Comparison of ENCODE assay signal across 37 cellular contexts in the genomic region with DNA sequence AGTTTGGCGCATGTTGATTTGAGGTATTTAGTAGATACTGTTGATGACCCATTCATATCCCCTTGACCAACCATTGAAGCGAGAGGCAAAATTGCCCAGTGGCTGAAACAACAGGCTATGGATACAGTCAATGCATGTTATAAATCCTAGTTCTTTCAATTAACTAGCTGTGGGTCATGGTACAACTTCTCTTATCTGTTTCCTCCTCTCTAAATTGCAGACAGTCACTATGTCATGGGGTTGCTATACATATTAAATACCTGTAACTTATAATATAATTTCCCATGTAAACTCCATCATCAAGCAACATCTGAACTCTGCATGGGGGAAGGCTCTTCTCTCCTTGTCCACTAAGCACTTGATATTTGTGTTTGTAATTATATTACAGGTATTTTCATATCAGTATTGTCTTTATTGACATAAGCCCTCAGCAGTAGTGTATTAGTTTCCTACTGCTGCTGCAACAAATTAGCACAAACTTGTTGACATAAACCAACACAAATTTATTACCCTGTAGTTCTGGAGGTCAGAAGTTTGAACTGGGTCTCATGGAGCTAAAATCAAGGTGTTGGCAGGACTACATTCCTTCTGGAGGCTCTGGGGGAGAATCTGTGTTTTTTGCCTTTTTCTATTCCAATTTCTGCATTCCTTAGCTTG.
"Had no signal": no experiment of that assay in that cellular context is flagged by ENCODE, and none has a peak within 500 bp of the region (broad histone marks: within the 10 kb centered on the region; RNA-seq: fewer than 3 reads in every experiment).

No MANE protein-coding gene starts in this region.

- DNase-seq: activated B cell treated with CpG ODN at 0.5 μM for 24 hours; activated CD4-positive, alpha-beta memory T cell treated with anti-CD3 and anti-CD28 coated beads for 36 hours; activated CD4-positive, alpha-beta T cell treated with anti-CD3 and anti-CD28 coated beads for 4 hours; activated CD4-positive, alpha-beta T cell treated with anti-CD3 and anti-CD28 coated beads, Interleukin-2, amount 10 ng/mL, durations not matched to agents 24 days and 14 days; activated CD4-positive, alpha-beta T cell treated with anti-CD3 and anti-CD28 coated beads, Interleukin-2, amount 50 U/mL, for 1 hour; activated CD4-positive, alpha-beta T cell treated with anti-CD3 and anti-CD28 coated beads, Interleukin-2, amount 50 U/mL, for 4 hours; activated CD4-positive, CD25-positive, alpha-beta regulatory T cell treated with anti-CD3 and anti-CD28 coated beads, Interleukin-2, amount 50 U/mL, for 72 hours; activated CD8-positive, alpha-beta memory T cell treated with anti-CD3 and anti-CD28 coated beads, Interleukin-2, amount 50 U/mL, for 4 hours; activated CD8-positive, alpha-beta T cell treated with anti-CD3 and anti-CD28 coated beads for 36 hours; activated effector memory CD4-positive, alpha-beta T cell treated with anti-CD3 and anti-CD28 coated beads, Interleukin-2, amount 50 U/mL, for 16 hours; activated gamma-delta T cell treated with Interleukin-2 at 50 U/mL for 16 hours; activated naive CD4-positive, alpha-beta T cell; activated naive CD4-positive, alpha-beta T cell treated with anti-CD3 and anti-CD28 coated beads for 36 hours; activated naive CD4-positive, alpha-beta T cell treated with anti-CD3 and anti-CD28 coated beads, Interleukin-2, amount 50 U/mL, for 16 hours; activated naive CD8-positive, alpha-beta T cell treated with anti-CD3 and anti-CD28 coated beads for 36 hours; activated T-cell treated with anti-CD3 and anti-CD28 coated beads for 4 hours; activated T-cell treated with anti-CD3 and anti-CD28 coated beads, Interleukin-2, amount 50 U/mL, for 1 hour; activated T-cell treated with anti-CD3 and anti-CD28 coated beads, Interleukin-2, amount 50 U/mL, for 4 hours; activated T-cell treated with anti-CD3 and anti-CD28 coated beads, Interleukin-2, amount 50 U/mL, for 72 hours; adrenal gland; amniotic stem cell; aorta; body of pancreas; brain microvascular endothelial cell; central memory CD4-positive, alpha-beta T cell; T-helper 1 cell; T-helper 2 cell; T-helper 9 cell had no signal

- H3K4me1 Mint-ChIP-seq: activated CD4-positive, alpha-beta T cell treated with anti-CD3 and anti-CD28 coated beads, Interleukin-2, amount 10 ng/mL, durations not matched to agents 24 days and 14 days; activated naive CD8-positive, alpha-beta T cell treated with anti-CD3 and anti-CD28 coated beads for 36 hours; activated T-helper 17 cell treated with anti-CD3 and anti-CD28 coated beads, Interleukin-2, amount 50 U/mL, for 72 hours had no signal

- H3K36me3 Mint-ChIP-seq: activated CD4-positive, alpha-beta memory T cell treated with anti-CD3 and anti-CD28 coated beads for 36 hours; activated naive CD4-positive, alpha-beta T cell treated with anti-CD3 and anti-CD28 coated beads, Interleukin-2, amount 50 U/mL, for 72 hours had no signal

- H3K36me3 ChIP-seq: adrenal gland, brain microvascular endothelial cell, breast epithelium had no signal

- H3K4me3 Mint-ChIP-seq: activated B cell treated with CpG ODN at 0.5 μM for 24 hours; activated CD4-positive, alpha-beta memory T cell treated with anti-CD3 and anti-CD28 coated beads for 36 hours; activated CD4-positive, alpha-beta T cell treated with anti-CD3 and anti-CD28 coated beads, Interleukin-2, amount 10 ng/mL, durations not matched to agents 24 days and 14 days; activated CD8-positive, alpha-beta T cell treated with anti-CD3 and anti-CD28 coated beads for 36 hours; activated naive CD4-positive, alpha-beta T cell treated with anti-CD3 and anti-CD28 coated beads for 36 hours; activated naive CD8-positive, alpha-beta T cell treated with anti-CD3 and anti-CD28 coated beads for 36 hours; activated T-cell treated with anti-CD3 and anti-CD28 coated beads, Interleukin-2, amount 50 U/mL, for 4 hours; activated T-cell treated with anti-CD3 and anti-CD28 coated beads, Interleukin-2, amount 50 U/mL, for 72 hours; activated T-helper 1 cell treated with anti-CD3 and anti-CD28 coated beads, Interleukin-12 subunit alpha, Interleukin-12 subunit beta, Interleukin-2, Interleukin-4 antibody, amounts not matched to agents 30 ng/mL and 10 ng/mL and 1 ng/mL, durations not matched to agents 14 hours and 24 hours and 36 hours; activated T-helper 17 cell treated with anti-CD3 and anti-CD28 coated beads, Interleukin-2, amount 50 U/mL, for 72 hours; T-helper 1 cell treated with Interleukin-12 subunit alpha and Interleukin-12 subunit beta and Interleukin-4 antibody, amounts not matched to agents 30 μg/mL and 1 μg/mL, for 36 hours; T-helper 2 cell treated with Interferon-gamma antibody and Interleukin-4, amounts not matched to agents 5 μg/mL and 100 μg/mL, for 36 hours had no signal

- H3K9me3 Mint-ChIP-seq: activated B cell treated with CpG ODN at 0.5 μM for 24 hours; activated CD4-positive, alpha-beta memory T cell treated with anti-CD3 and anti-CD28 coated beads for 36 hours; activated CD4-positive, alpha-beta T cell treated with anti-CD3 and anti-CD28 coated beads, Interleukin-2, amount 10 ng/mL, durations not matched to agents 24 days and 14 days; activated CD8-positive, alpha-beta T cell treated with anti-CD3 and anti-CD28 coated beads for 36 hours; activated naive CD8-positive, alpha-beta T cell treated with anti-CD3 and anti-CD28 coated beads for 36 hours; activated T-cell treated with anti-CD3 and anti-CD28 coated beads, Interleukin-2, amount 50 U/mL, for 4 hours had no signal

- H3K27me3 Mint-ChIP-seq: activated B cell treated with CpG ODN at 0.5 μM for 24 hours; activated CD4-positive, alpha-beta memory T cell treated with anti-CD3 and anti-CD28 coated beads for 36 hours; activated CD4-positive, alpha-beta T cell treated with anti-CD3 and anti-CD28 coated beads, Interleukin-2, amount 10 ng/mL, durations not matched to agents 24 days and 14 days; activated CD8-positive, alpha-beta T cell treated with anti-CD3 and anti-CD28 coated beads for 36 hours; activated naive CD8-positive, alpha-beta T cell treated with anti-CD3 and anti-CD28 coated beads for 36 hours; activated T-helper 17 cell treated with anti-CD3 and anti-CD28 coated beads, Interleukin-2, amount 50 U/mL, for 72 hours had no signal

- H3K27me3 ChIP-seq: adrenal gland, body of pancreas, brain microvascular endothelial cell, breast epithelium had no signal

- H3K27ac Mint-ChIP-seq: activated B cell treated with CpG ODN at 0.5 μM for 24 hours; activated CD4-positive, alpha-beta memory T cell treated with anti-CD3 and anti-CD28 coated beads for 36 hours; activated CD4-positive, alpha-beta T cell treated with anti-CD3 and anti-CD28 coated beads, Interleukin-2, amount 10 ng/mL, durations not matched to agents 24 days and 14 days; activated CD8-positive, alpha-beta T cell treated with anti-CD3 and anti-CD28 coated beads for 36 hours; activated naive CD8-positive, alpha-beta T cell treated with anti-CD3 and anti-CD28 coated beads for 36 hours; activated T-cell treated with anti-CD3 and anti-CD28 coated beads, Interleukin-2, amount 50 U/mL, for 72 hours; activated T-helper 1 cell treated with anti-CD3 and anti-CD28 coated beads, Interleukin-12 subunit alpha, Interleukin-12 subunit beta, Interleukin-2, Interleukin-4 antibody, amounts not matched to agents 30 ng/mL and 10 ng/mL and 1 ng/mL, durations not matched to agents 14 hours and 24 hours and 36 hours; activated T-helper 17 cell treated with anti-CD3 and anti-CD28 coated beads, Interleukin-2, amount 50 U/mL, for 72 hours; T-helper 1 cell treated with Interleukin-12 subunit alpha and Interleukin-12 subunit beta and Interleukin-4 antibody, amounts not matched to agents 30 μg/mL and 1 μg/mL, for 36 hours; T-helper 2 cell treated with Interferon-gamma antibody and Interleukin-4, amounts not matched to agents 5 μg/mL and 100 μg/mL, for 36 hours had no signal

- ATAC-seq: activated CD8-positive, alpha-beta T cell treated with anti-CD3 and anti-CD28 coated beads for 36 hours; activated naive CD4-positive, alpha-beta T cell treated with anti-CD3 and anti-CD28 coated beads, Interleukin-2, amount 50 U/mL, for 72 hours; activated T-cell treated with anti-CD3 and anti-CD28 coated beads, Interleukin-2, amount 50 U/mL, for 4 hours; activated T-cell treated with anti-CD3 and anti-CD28 coated beads, Interleukin-2, amount 50 U/mL, for 72 hours; activated T-helper 17 cell treated with anti-CD3 and anti-CD28 coated beads, Interleukin-2, amount 50 U/mL, for 72 hours; body of pancreas had no signal

- H3K27ac ChIP-seq: adrenal gland, body of pancreas, brain microvascular endothelial cell, breast epithelium, VCaP had no signal

- H3K4me3 ChIP-seq: adrenal gland, body of pancreas, breast epithelium had no signal

- H3K9me3 ChIP-seq: adrenal gland, body of pancreas, breast epithelium had no signal

- H3K4me1 ChIP-seq: adrenal gland, breast epithelium had no signal

- FAIRE-seq: astrocyte, TTC549 had no signal
